In the genomic region with DNA sequence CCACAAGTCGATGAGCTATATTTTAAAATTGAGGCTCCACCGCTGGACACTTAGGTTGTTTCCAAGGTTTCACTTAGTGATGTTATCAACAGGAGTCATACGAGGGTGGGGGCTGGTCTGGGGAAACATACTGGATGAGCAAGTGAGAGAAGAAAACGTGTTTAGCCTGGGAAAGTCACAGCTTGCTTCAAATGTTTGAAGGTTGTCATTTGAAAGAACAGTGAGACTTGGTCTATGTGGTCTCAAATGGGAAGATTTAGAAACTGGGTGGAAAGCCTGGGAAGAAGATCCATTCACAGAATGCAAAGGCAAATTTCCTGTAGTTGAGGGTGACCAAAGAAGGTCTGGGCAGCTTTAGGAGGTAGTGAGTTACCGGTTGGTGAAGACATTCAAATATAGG, we compare ENCODE assay signal across 1 cellular context.
TF ChIP-seq lines count a peak whose summit lies in the region.

No MANE protein-coding gene starts in this region.

TF ChIP-seq in K562, 482 proteins besides CTCF, POLR2A, EP300 and RAD21 (continued from another document and continues in another):
- TF ChIP-seq CHD7 (IDR thresholded peaks at IDR 0.05; ENCODE audit: low read depth, low read length) = no peak
- TF ChIP-seq NR2C2 (CRISPR knock-in tag; IDR thresholded peaks at IDR 0.05) = no peak
- no peak for TF ChIP-seq NR2C2 (tag; IDR thresholded peaks at IDR 0.05)
- no peak for TF ChIP-seq ZNF184 (CRISPR knock-in tag; IDR thresholded peaks at IDR 0.05)
- TF ChIP-seq LARP7 (IDR thresholded peaks at IDR 0.05) = no peak
- TF ChIP-seq, protein P1, sequence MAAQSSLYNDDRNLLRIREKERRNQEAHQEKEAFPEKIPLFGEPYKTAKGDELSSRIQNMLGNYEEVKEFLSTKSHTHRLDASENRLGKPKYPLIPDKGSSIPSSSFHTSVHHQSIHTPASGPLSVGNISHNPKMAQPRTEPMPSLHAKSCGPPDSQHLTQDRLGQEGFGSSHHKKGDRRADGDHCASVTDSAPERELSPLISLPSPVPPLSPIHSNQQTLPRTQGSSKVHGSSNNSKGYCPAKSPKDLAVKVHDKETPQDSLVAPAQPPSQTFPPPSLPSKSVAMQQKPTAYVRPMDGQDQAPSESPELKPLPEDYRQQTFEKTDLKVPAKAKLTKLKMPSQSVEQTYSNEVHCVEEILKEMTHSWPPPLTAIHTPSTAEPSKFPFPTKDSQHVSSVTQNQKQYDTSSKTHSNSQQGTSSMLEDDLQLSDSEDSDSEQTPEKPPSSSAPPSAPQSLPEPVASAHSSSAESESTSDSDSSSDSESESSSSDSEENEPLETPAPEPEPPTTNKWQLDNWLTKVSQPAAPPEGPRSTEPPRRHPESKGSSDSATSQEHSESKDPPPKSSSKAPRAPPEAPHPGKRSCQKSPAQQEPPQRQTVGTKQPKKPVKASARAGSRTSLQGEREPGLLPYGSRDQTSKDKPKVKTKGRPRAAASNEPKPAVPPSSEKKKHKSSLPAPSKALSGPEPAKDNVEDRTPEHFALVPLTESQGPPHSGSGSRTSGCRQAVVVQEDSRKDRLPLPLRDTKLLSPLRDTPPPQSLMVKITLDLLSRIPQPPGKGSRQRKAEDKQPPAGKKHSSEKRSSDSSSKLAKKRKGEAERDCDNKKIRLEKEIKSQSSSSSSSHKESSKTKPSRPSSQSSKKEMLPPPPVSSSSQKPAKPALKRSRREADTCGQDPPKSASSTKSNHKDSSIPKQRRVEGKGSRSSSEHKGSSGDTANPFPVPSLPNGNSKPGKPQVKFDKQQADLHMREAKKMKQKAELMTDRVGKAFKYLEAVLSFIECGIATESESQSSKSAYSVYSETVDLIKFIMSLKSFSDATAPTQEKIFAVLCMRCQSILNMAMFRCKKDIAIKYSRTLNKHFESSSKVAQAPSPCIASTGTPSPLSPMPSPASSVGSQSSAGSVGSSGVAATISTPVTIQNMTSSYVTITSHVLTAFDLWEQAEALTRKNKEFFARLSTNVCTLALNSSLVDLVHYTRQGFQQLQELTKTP (IDR thresholded peaks at IDR 0.05; ENCODE audit: low read depth in 1 of 2, partially characterized antibody in 2 of 2) = peak; percentile 41 to 59
- TF ChIP-seq HDAC1 (IDR thresholded peaks at IDR 0.05) = peak in 1 of 2 experiments; percentile 15; a peak in 1 of 4 replicates
- peak; percentile 98 for TF ChIP-seq L3MBTL2 (IDR thresholded peaks at IDR 0.05)
- TF ChIP-seq, protein P2, sequence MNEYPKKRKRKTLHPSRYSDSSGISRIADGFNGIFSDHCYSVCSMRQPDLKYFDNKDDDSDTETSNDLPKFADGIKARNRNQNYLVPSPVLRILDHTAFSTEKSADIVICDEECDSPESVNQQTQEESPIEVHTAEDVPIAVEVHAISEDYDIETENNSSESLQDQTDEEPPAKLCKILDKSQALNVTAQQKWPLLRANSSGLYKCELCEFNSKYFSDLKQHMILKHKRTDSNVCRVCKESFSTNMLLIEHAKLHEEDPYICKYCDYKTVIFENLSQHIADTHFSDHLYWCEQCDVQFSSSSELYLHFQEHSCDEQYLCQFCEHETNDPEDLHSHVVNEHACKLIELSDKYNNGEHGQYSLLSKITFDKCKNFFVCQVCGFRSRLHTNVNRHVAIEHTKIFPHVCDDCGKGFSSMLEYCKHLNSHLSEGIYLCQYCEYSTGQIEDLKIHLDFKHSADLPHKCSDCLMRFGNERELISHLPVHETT (CRISPR knock-in tag; conservative IDR thresholded peaks at IDR 0.05 in 1 of 2, IDR thresholded peaks at IDR 0.05 in 1 of 2) = no peak
- TF ChIP-seq ZNF699 (CRISPR knock-in tag; IDR thresholded peaks at IDR 0.05; ENCODE audit: insufficient replicate concordance) = no peak
- no peak for TF ChIP-seq ZNF655 (CRISPR knock-in tag; IDR thresholded peaks at IDR 0.05)
- TF ChIP-seq DNMT1 (IDR thresholded peaks at IDR 0.05) = no peak
- TF ChIP-seq, protein P3, sequence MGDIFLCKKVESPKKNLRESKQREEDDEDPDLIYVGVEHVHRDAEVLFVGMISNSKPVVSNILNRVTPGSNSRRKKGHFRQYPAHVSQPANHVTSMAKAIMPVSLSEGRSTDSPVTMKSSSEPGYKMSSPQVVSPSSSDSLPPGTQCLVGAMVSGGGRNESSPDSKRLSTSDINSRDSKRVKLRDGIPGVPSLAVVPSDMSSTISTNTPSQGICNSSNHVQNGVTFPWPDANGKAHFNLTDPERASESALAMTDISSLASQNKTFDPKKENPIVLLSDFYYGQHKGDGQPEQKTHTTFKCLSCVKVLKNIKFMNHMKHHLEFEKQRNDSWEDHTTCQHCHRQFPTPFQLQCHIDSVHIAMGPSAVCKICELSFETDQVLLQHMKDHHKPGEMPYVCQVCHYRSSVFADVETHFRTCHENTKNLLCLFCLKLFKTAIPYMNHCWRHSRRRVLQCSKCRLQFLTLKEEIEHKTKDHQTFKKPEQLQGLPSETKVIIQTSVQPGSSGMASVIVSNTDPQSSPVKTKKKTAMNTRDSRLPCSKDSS (IDR thresholded peaks at IDR 0.05; ENCODE audit: low read depth, partially characterized antibody) = no peak
- TF ChIP-seq TCF7L2 (IDR thresholded peaks at IDR 0.05; ENCODE audit: low read depth, low read length) = no peak
- no peak for TF ChIP-seq PHF8 (IDR thresholded peaks at IDR 0.05; ENCODE audit: borderline replicate concordance, low read length)
- TF ChIP-seq TCF7 (IDR thresholded peaks at IDR 0.05; ENCODE audit: borderline replicate concordance) = no peak
- no peak for TF ChIP-seq ZNF3 (CRISPR knock-in tag; IDR thresholded peaks at IDR 0.05)
- no peak for TF ChIP-seq SMARCE1 (IDR thresholded peaks at IDR 0.05)
- peak; percentile 83 for TF ChIP-seq RFX1 (IDR thresholded peaks at IDR 0.05)
- TF ChIP-seq ZNF57 (CRISPR knock-in tag; IDR thresholded peaks at IDR 0.05) = no peak
- TF ChIP-seq FOXJ3 (CRISPR knock-in tag; IDR thresholded peaks at IDR 0.05) = 0 out of 2 replicates have a peak, but pooled peaks have one; percentile 40
- no peak for TF ChIP-seq ZSCAN32 (CRISPR knock-in tag; IDR thresholded peaks at IDR 0.05)
- TF ChIP-seq SOX6 (IDR thresholded peaks at IDR 0.05) = no peak
- TF ChIP-seq, protein P4, sequence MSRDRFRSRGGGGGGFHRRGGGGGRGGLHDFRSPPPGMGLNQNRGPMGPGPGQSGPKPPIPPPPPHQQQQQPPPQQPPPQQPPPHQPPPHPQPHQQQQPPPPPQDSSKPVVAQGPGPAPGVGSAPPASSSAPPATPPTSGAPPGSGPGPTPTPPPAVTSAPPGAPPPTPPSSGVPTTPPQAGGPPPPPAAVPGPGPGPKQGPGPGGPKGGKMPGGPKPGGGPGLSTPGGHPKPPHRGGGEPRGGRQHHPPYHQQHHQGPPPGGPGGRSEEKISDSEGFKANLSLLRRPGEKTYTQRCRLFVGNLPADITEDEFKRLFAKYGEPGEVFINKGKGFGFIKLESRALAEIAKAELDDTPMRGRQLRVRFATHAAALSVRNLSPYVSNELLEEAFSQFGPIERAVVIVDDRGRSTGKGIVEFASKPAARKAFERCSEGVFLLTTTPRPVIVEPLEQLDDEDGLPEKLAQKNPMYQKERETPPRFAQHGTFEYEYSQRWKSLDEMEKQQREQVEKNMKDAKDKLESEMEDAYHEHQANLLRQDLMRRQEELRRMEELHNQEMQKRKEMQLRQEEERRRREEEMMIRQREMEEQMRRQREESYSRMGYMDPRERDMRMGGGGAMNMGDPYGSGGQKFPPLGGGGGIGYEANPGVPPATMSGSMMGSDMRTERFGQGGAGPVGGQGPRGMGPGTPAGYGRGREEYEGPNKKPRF (IDR thresholded peaks at IDR 0.05; ENCODE audit: low read depth, low read length) = no peak
- TF ChIP-seq CEBPB (tag; IDR thresholded peaks at IDR 0.05) = peak; percentile 66; the same call in 1 of the 2 replicates
- TF ChIP-seq TRIM24 (IDR thresholded peaks at IDR 0.05) = no peak
- peak; percentile 78 for TF ChIP-seq NBN (IDR thresholded peaks at IDR 0.05; ENCODE audit: low read depth)
